ENCODE assay signal across 16 cellular contexts in genomic region chr16:10103096-10103495, GRCh38.
DNase-seq lines count a peak whose midpoint lies in the region; FAIRE-seq and TF ChIP-seq lines count a peak whose summit lies in the region.
"Had no signal": no experiment of that assay in that cellular context is flagged by ENCODE, and none has a peak within 500 bp of the region (broad histone marks: within the 10 kb centered on the region; RNA-seq: fewer than 3 reads in every experiment).

No MANE protein-coding gene starts in this region.

- H3K79me1 ChIP-seq in neuronal stem cell (ENCODE audit: low read depth, low read length) = no peaks in the 10 kb centered on the region

- H3K9me2 ChIP-seq in GM23248 (ENCODE audit: insufficient read depth) = no peaks in the 10 kb centered on the region

- H3K18ac ChIP-seq in neuronal stem cell (ENCODE audit: low read length) = no peak overlapping the region

- H2BK15ac ChIP-seq in neuronal stem cell (ENCODE audit: low read length) = no peak overlapping the region

- H3K4me3 ChIP-seq in GM23248 = no peak overlapping the region
- H3K4me3 ChIP-seq in kidney (ENCODE audit: low read length in 2 of 2) = no peak overlapping the region
- no peak overlapping the region for H3K4me3 ChIP-seq in neuronal stem cell (ENCODE audit: low read length in 2 of 2)

- H3K23ac ChIP-seq in neuronal stem cell (ENCODE audit: low read depth, low read length, poor library complexity) = no peak overlapping the region

- DNase-seq in AG08395 (ENCODE audit: low spot score) (peak; percentile 54), GM23248 (peak; percentile 12), T1000 (lab: John Stamatoyannopoulos, UW) (peak; percentile 13), fibroblast of peridontal ligament (ENCODE audit: extremely low read depth) (peak; percentile 65), kidney (no peak), D721Med (ENCODE audit: insufficient read length, low spot score) (no peak), neuronal stem cell (ENCODE audit: low spot score) (no peak), NCI-H2227 (lab: John Stamatoyannopoulos, UW; ENCODE audit: unreplicated experiment) (no peak)
- DNase-seq: 8988T; BE2C; CD4-positive, CD25-positive, alpha-beta regulatory T cell; COR-L47; DMS153; NCI-H1694 treated with DMSO at 0.1 percent for 48 hours; NCI-H345; NCI-H524 treated with DMSO at 0.1 percent for 48 hours had no signal

- H3K36me3 ChIP-seq in GM23248 (ENCODE audit: low read depth) (no peaks in the 10 kb centered on the region), kidney (ENCODE audit: control insufficient read depth in 1 of 2, insufficient read depth in 2 of 2, low read length in 2 of 2) (no peaks in the 10 kb centered on the region), neuronal stem cell (replicated peaks in 1 of 2; ENCODE audit: control insufficient read depth in 2 of 2, insufficient read depth in 2 of 2, low read length in 2 of 2) (no peaks in the 10 kb centered on the region)
- H3K36me3 ChIP-seq: BE2C had no signal

- H2BK5ac ChIP-seq in neuronal stem cell (ENCODE audit: low read length) = no peak overlapping the region

- H3K9ac ChIP-seq in GM23248 (no peak overlapping the region), kidney (ENCODE audit: low read length in 2 of 2) (no peak overlapping the region), neuronal stem cell (ENCODE audit: low read depth, low read length, poor library complexity) (no peak overlapping the region)

- H2BK12ac ChIP-seq in neuronal stem cell (ENCODE audit: low read length) = no peak overlapping the region

- WGBS in GM23248 (ENCODE audit: low coverage in 1 of 2, low lambda C conversion rate in 2 of 2, missing lambda C conversion rate in 2 of 2), 2 experiments = 14% methylated on average over 1 of the region's 1 CpG
- whole genome bisulfite sequencing in neuronal stem cell (ENCODE audit: extremely low coverage in 2 of 2, insufficient read length in 2 of 2, insufficient replicate concordance in 1 of 2), 2 donors = no CpG with 5 or more reads among the region's 1 CpG

- in situ Hi-C loops in GM23248 (cut with MboI) = no loop called here

- H3K4ac ChIP-seq in neuronal stem cell (ENCODE audit: low read length) = no peak overlapping the region

- no peak for TF ChIP-seq CTCF in kidney (IDR thresholded peaks at IDR 0.05; ENCODE audit: borderline replicate concordance, extremely low read depth, insufficient read depth)
- no peak for TF ChIP-seq CTCF in D721Med (IDR thresholded peaks at IDR 0.05; ENCODE audit: insufficient read depth, missing control alignments)

- no peak overlapping the region for H4K91ac ChIP-seq in neuronal stem cell (ENCODE audit: low read depth, low read length, poor library complexity)

- H3K27ac ChIP-seq in GM23248 (no peak overlapping the region), kidney (ENCODE audit: low read depth in 2 of 2, low read length in 2 of 2) (no peak overlapping the region), neuronal stem cell (replicated peaks; ENCODE audit: low read length) (no peak overlapping the region)

- no peak overlapping the region for H3K4me2 ChIP-seq in GM23248 (ENCODE audit: unreplicated experiment)
- no peak overlapping the region for H3K4me2 ChIP-seq in neuronal stem cell (ENCODE audit: insufficient read depth, low read length, poor library complexity, severe bottlenecking)

- no peaks in the 10 kb centered on the region for H4K20me1 ChIP-seq in GM23248 (ENCODE audit: insufficient read depth)

- H2AFZ ChIP-seq in GM23248 (no peak overlapping the region), neuronal stem cell (ENCODE audit: low read length) (no peak overlapping the region)

- H3K4me1 ChIP-seq in GM23248 (ENCODE audit: insufficient read depth) = no peaks in the 10 kb centered on the region
- no peaks in the 10 kb centered on the region for H3K4me1 ChIP-seq in kidney (ENCODE audit: control insufficient read depth in 1 of 2, insufficient read depth in 1 of 2, low read depth in 1 of 2, low read length in 2 of 2)
- no peaks in the 10 kb centered on the region for H3K4me1 ChIP-seq in neuronal stem cell (ENCODE audit: control insufficient read depth in 2 of 2, insufficient read depth in 1 of 2, low read depth in 1 of 2, low read length in 2 of 2)
- H3K4me1 ChIP-seq: BE2C had no signal

- no peak overlapping the region for H2AK5ac ChIP-seq in neuronal stem cell (ENCODE audit: low read depth, low read length)

- H3F3A ChIP-seq in GM23248 (ENCODE audit: insufficient read depth) = no peaks in the 10 kb centered on the region

- intact Hi-C loops in kidney (cut with DNase I) = no loop called here

- no peak overlapping the region for H4K8ac ChIP-seq in neuronal stem cell (ENCODE audit: low read depth, low read length)

- no peaks in the 10 kb centered on the region for H3K9me3 ChIP-seq in GM23248 (ENCODE audit: low read depth)
- H3K9me3 ChIP-seq in kidney (ENCODE audit: control insufficient read depth in 1 of 2, low read length in 2 of 2) = no peaks in the 10 kb centered on the region
- H3K9me3 ChIP-seq in neuronal stem cell (replicated peaks in 1 of 2; ENCODE audit: control insufficient read depth in 2 of 2, insufficient read depth in 1 of 2, low read depth in 1 of 2, low read length in 2 of 2) = no peaks in the 10 kb centered on the region
- H3K9me3 ChIP-seq: BE2C had no signal

- H3K27me3 ChIP-seq in GM23248 (replicated peaks; ENCODE audit: insufficient read depth) (no peaks in the 10 kb centered on the region), neuronal stem cell (ENCODE audit: control insufficient read depth in 3 of 3, insufficient read depth in 3 of 3, low read depth in 1 of 3, low read length in 3 of 3) (no peaks in the 10 kb centered on the region)
- H3K27me3 ChIP-seq: BE2C had no signal

- FAIRE-seq in kidney (lab: Jason Lieb, UNC) = no peak
- no peak for FAIRE-seq in D721Med (lab: Jason Lieb, UNC)

- H3K14ac ChIP-seq in neuronal stem cell (ENCODE audit: low read length) = no peak overlapping the region

- H3K79me2 ChIP-seq in GM23248 (ENCODE audit: insufficient read depth) = no peaks in the 10 kb centered on the region

- H2BK120ac ChIP-seq in neuronal stem cell (ENCODE audit: low read depth, low read length) = no peak overlapping the region

Comparison
In these comparisons a context has a peak if more than half of its experiments do, and no peak if none do; other contexts are left out.
1. DNase-seq: peak in AG08395 (single experiment), GM23248 (single experiment), T1000 (single experiment) and fibroblast of peridontal ligament (single experiment); none in kidney (single experiment), D721Med (single experiment), neuronal stem cell (single experiment) and NCI-H2227 (single experiment).